Comparison of ENCODE assay signal across 16 cellular contexts in genomic region chr16:52597772-52598483, GRCh38. TPM values are rescaled to one million over a fixed set of nuclear protein-coding genes. Genes with fewer than 3 reads are reported as not detected.
DNase-seq lines count a peak whose midpoint lies in the region; ATAC-seq and TF ChIP-seq lines count a peak whose summit lies in the region.
"Had no signal": no experiment of that assay in that cellular context is flagged by ENCODE, and none has a peak within 500 bp of the region (broad histone marks: within the 10 kb centered on the region; RNA-seq: fewer than 3 reads in every experiment).

No MANE protein-coding gene starts in this region.

- no TSS peak for BruUV-seq in Calu3 (replicated peaks; lab: Mats Ljungman, UMichigan)

- H3K36me3 Mint-ChIP-seq in Calu3 (ENCODE audit: insufficient read depth, unreplicated experiment), result no peaks in the 10 kb centered on the region
- no peaks in the 10 kb centered on the region for H3K36me3 Mint-ChIP-seq in activated T-helper 2 cell treated with anti-CD3 and anti-CD28 coated beads, Interferon-gamma antibody, Interleukin-2, Interleukin-4, amounts not matched to agents 10 μg/mL and 5 μg/mL and 100 μg/mL, durations not matched to agents 14 hours and 24 hours and 36 hours (ENCODE audit: low read depth)
- no peaks in the 10 kb centered on the region for H3K36me3 Mint-ChIP-seq in osteocyte (ENCODE audit: unreplicated experiment)

- no peak for ATAC-seq in HG02852 (IDR thresholded peaks at IDR 0.05; ENCODE audit: unreplicated experiment)

- H3K9me3 Mint-ChIP-seq in Calu3 (ENCODE audit: low read depth, unreplicated experiment), result peaks cover 7% of the 10 kb centered on the region
- H3K9me3 Mint-ChIP-seq in activated T-helper 2 cell treated with anti-CD3 and anti-CD28 coated beads, Interferon-gamma antibody, Interleukin-2, Interleukin-4, amounts not matched to agents 10 μg/mL and 5 μg/mL and 100 μg/mL, durations not matched to agents 14 hours and 24 hours and 36 hours, result peaks cover 11% of the 10 kb centered on the region
- H3K9me3 Mint-ChIP-seq in osteocyte (ENCODE audit: unreplicated experiment), result peaks cover 5% of the 10 kb centered on the region
- H3K9me3 Mint-ChIP-seq: activated B cell treated with CpG ODN at 0.5 μM for 24 hours had no signal

- H3K27me3 Mint-ChIP-seq in Calu3 (ENCODE audit: unreplicated experiment), result no peaks in the 10 kb centered on the region
- no peaks in the 10 kb centered on the region for H3K27me3 Mint-ChIP-seq in activated T-helper 2 cell treated with anti-CD3 and anti-CD28 coated beads, Interferon-gamma antibody, Interleukin-2, Interleukin-4, amounts not matched to agents 10 μg/mL and 5 μg/mL and 100 μg/mL, durations not matched to agents 14 hours and 24 hours and 36 hours (ENCODE audit: low read depth)
- no peaks in the 10 kb centered on the region for H3K27me3 Mint-ChIP-seq in osteocyte (ENCODE audit: unreplicated experiment)
- H3K27me3 Mint-ChIP-seq: activated B cell treated with CpG ODN at 0.5 μM for 24 hours had no signal

- H3K4me3 Mint-ChIP-seq in Calu3 (ENCODE audit: low read depth, unreplicated experiment) (no peak overlapping the region), osteocyte (ENCODE audit: unreplicated experiment) (no peak overlapping the region)
- no peak overlapping the region for H3K4me3 Mint-ChIP-seq in activated T-helper 2 cell treated with anti-CD3 and anti-CD28 coated beads, Interferon-gamma antibody, Interleukin-2, Interleukin-4, amounts not matched to agents 10 μg/mL and 5 μg/mL and 100 μg/mL, durations not matched to agents 14 hours and 24 hours and 36 hours (ENCODE audit: low read depth)
- H3K4me3 Mint-ChIP-seq: activated B cell treated with CpG ODN at 0.5 μM for 24 hours, HFFc6 had no signal

- no peak overlapping the region for H3K27ac Mint-ChIP-seq in Calu3 (ENCODE audit: unreplicated experiment)
- no peak overlapping the region for H3K27ac Mint-ChIP-seq in activated T-helper 2 cell treated with anti-CD3 and anti-CD28 coated beads, Interferon-gamma antibody, Interleukin-2, Interleukin-4, amounts not matched to agents 10 μg/mL and 5 μg/mL and 100 μg/mL, durations not matched to agents 14 hours and 24 hours and 36 hours
- H3K27ac Mint-ChIP-seq in osteocyte (ENCODE audit: unreplicated experiment), result no peak overlapping the region
- H3K27ac Mint-ChIP-seq: activated B cell treated with CpG ODN at 0.5 μM for 24 hours, HFFc6 had no signal

- H3K4me1 Mint-ChIP-seq in Calu3 (ENCODE audit: low read depth, unreplicated experiment) (peaks cover 11% of the 10 kb centered on the region), osteocyte (ENCODE audit: unreplicated experiment) (no peaks in the 10 kb centered on the region)
- no peaks in the 10 kb centered on the region for H3K4me1 Mint-ChIP-seq in activated T-helper 2 cell treated with anti-CD3 and anti-CD28 coated beads, Interferon-gamma antibody, Interleukin-2, Interleukin-4, amounts not matched to agents 10 μg/mL and 5 μg/mL and 100 μg/mL, durations not matched to agents 14 hours and 24 hours and 36 hours (ENCODE audit: low read depth)
- H3K4me1 Mint-ChIP-seq: activated B cell treated with CpG ODN at 0.5 μM for 24 hours had no signal

- CTCF ChIA-PET in Calu3 (lab: Charles Lee), result interaction anchor here (1.0 kb wide), 1 partner anchor 24 kb away, joined by 3 read pairs; no protein-coding TSS in a partner anchor

- DNase-seq in Calu3, result peak; percentile 70
- peak; percentile 68 for DNase-seq in NCI-H1417 treated with DMSO at 0.1 percent for 48 hours (lab: John Stamatoyannopoulos, UW)
- peak; percentile 84 for DNase-seq in NCI-H748 treated with DMSO at 0.1 percent for 48 hours (lab: John Stamatoyannopoulos, UW)
- DNase-seq in iPS-NIHi7 (ENCODE audit: extremely low spot score), result peak; percentile 35
- no peak for DNase-seq in activated T-helper 2 cell treated with anti-CD3 and anti-CD28 coated beads, Interferon-gamma antibody, Interleukin-2, Interleukin-4, amounts not matched to agents 10 μg/mL and 5 μg/mL and 100 μg/mL, durations not matched to agents 14 hours and 24 hours and 36 hours (ENCODE audit: low spot score)
- DNase-seq in osteocyte (ENCODE audit: extremely low spot score, unreplicated experiment), result no peak
- DNase-seq in activated CD4-positive, alpha-beta T cell treated with anti-CD3 and anti-CD28 coated beads, Interleukin-2, amount 50 U/mL, for 4 hours, result no peak
- DNase-seq: activated B cell treated with CpG ODN at 0.5 μM for 24 hours; EL; HFFc6; hypothalamus; stimulated activated CD4-positive, alpha-beta T cell treated with anti-CD3 and anti-CD28 coated beads, Interleukin-2, amount 100 ng/mL, for 24 hours had no signal

- TF ChIP-seq CTCF in Calu3 (IDR thresholded peaks at IDR 0.05; ENCODE audit: unreplicated experiment), result no peak
- no peak for TF ChIP-seq CTCF in osteocyte (IDR thresholded peaks at IDR 0.05)

- intact Hi-C loops in Calu3 (cut with micrococcal nuclease; ENCODE audit: unreplicated experiment), result no loop called here
- intact Hi-C loops in activated T-helper 2 cell treated with anti-CD3 and anti-CD28 coated beads, Interferon-gamma antibody, Interleukin-2, Interleukin-4, amounts not matched to agents 10 μg/mL and 5 μg/mL and 100 μg/mL, durations not matched to agents 14 hours and 24 hours and 36 hours (cut with micrococcal nuclease), result no loop called here

RNA-seq across cellular contexts. Expression of gene TOX3, which starts 51.0 kb away (rescaled TPM):
- 27.4 and 29.4 TPM in 2 replicates for total RNA-seq in Calu3 (2022)
- not detected in 2 replicates for total RNA-seq in activated T-helper 2 cell treated with anti-CD3 and anti-CD28 coated beads, Interferon-gamma antibody, Interleukin-2, Interleukin-4, amounts not matched to agents 10 μg/mL and 5 μg/mL and 100 μg/mL, durations not matched to agents 14 hours and 24 hours and 36 hours
- 0.46 and 0.86 TPM in 2 replicates for total RNA-seq in osteocyte
- total RNA-seq: activated B cell treated with CpG ODN at 0.5 μM for 24 hours, HFFc6, mesenteric fat pad, posterior vena cava, SK-MEL-5 had no signal

Comparison
In these comparisons a context has a peak if more than half of its experiments do, and no peak if none do; other contexts are left out.
1. DNase-seq: peak in Calu3 (single experiment), NCI-H1417 treated with DMSO at 0.1 percent for 48 hours (single experiment), NCI-H748 treated with DMSO at 0.1 percent for 48 hours (single experiment) and iPS-NIHi7 (single experiment); none in activated T-helper 2 cell treated with anti-CD3 and anti-CD28 coated beads, Interferon-gamma antibody, Interleukin-2, Interleukin-4, amounts not matched to agents 10 μg/mL and 5 μg/mL and 100 μg/mL, durations not matched to agents 14 hours and 24 hours and 36 hours (single experiment), osteocyte (single experiment) and activated CD4-positive, alpha-beta T cell treated with anti-CD3 and anti-CD28 coated beads, Interleukin-2, amount 50 U/mL, for 4 hours (0 of 2).
2. RNA of gene TOX3, which starts 51.0 kb away (total RNA-seq): 27.4 to 29.4 TPM in Calu3; 0.46 to 0.86 TPM in osteocyte and not detected in activated T-helper 2 cell treated with anti-CD3 and anti-CD28 coated beads, Interferon-gamma antibody, Interleukin-2, Interleukin-4, amounts not matched to agents 10 μg/mL and 5 μg/mL and 100 μg/mL, durations not matched to agents 14 hours and 24 hours and 36 hours; every median in the first group is over 10 times any median in the second.